ENCODE assay signal across 21 cellular contexts in the genomic region with DNA sequence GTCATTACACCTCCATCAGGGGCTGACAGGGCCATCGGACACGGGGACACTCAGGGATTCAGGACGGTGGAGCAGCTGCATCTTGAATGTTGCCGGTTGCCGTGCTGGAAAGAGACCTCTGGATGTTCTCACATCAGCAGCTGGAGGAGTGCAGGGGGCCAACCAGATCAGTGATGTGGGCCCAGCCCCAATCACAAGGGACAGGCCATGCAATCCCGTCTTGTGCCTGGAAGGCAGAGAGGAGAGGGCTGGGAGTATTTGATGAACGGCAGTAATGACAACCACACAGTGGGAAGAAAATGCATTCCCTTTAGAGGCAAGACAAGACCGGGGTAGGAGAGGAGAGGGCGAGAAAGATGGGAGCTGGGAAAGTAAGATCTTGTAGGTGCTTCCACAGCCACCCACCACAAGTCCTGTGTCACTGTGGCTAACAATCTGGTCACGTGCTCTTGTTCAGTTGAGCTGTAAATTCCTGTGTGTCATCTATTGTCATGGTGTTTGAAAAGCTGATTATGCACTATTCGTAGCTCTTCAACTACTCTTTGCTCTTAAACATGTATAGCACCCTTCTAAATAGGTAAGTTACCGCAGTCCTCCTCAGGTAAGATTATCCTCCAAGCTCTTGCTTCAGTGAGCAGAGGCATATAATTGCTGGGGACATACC.
DNase-seq lines count a peak whose midpoint lies in the region; ATAC-seq, FAIRE-seq and TF ChIP-seq lines count a peak whose summit lies in the region.
"Had no signal": no experiment of that assay in that cellular context is flagged by ENCODE, and none has a peak within 500 bp of the region (broad histone marks: within the 10 kb centered on the region; RNA-seq: fewer than 3 reads in every experiment).

No MANE protein-coding gene starts in this region.

- peaks cover 59% of the 10 kb centered on the region for H3K27me3 ChIP-seq in IMR-90 (ENCODE audit: control insufficient read depth, insufficient read depth, low read length)
- H3K27me3 ChIP-seq in bronchial epithelial cell (ENCODE audit: control insufficient read depth, insufficient read depth, low read length), result peaks cover 2% of the 10 kb centered on the region
- peaks cover 0 to 23% of the 10 kb centered on the region in 2 donors for H3K27me3 ChIP-seq in left lung
- H3K27me3 ChIP-seq: BLaER1 treated with 17β-estradiol and CSF1 and Interleukin-3, amounts not matched to agents 10 nM and 100 nM had no signal

- no peak overlapping the region for H3K23ac ChIP-seq in IMR-90 (ENCODE audit: low read depth, low read length)

- H2AK9ac ChIP-seq in IMR-90 (replicated peaks; ENCODE audit: low read depth, low read length, poor library complexity), result no peak overlapping the region

- H3K9me1 ChIP-seq in IMR-90 (ENCODE audit: insufficient read depth, low read length), result no peaks in the 10 kb centered on the region

- CTCF ChIA-PET in IMR-90 (lab: Yijun Ruan, JAX), result no interaction called here

- H3K4ac ChIP-seq in IMR-90 (ENCODE audit: low read depth, low read length), result no peak overlapping the region

- 44% methylated on average over 5 of the region's 12 CpGs; no CpG with 5 or more reads in 1 of the 2 experiments for WGBS in IMR-90 (ENCODE audit: extremely low coverage in 2 of 2, insufficient read length in 1 of 2), 2 experiments

- H4K91ac ChIP-seq in IMR-90 (ENCODE audit: insufficient read depth, low read depth, low read length), result no peak overlapping the region

- no peaks in the 10 kb centered on the region for H3K79me1 ChIP-seq in IMR-90 (ENCODE audit: low read depth in 1 of 2, low read length in 2 of 2)

- H2BK20ac ChIP-seq in IMR-90 (ENCODE audit: low read depth, low read length), result no peak overlapping the region

- no peak overlapping the region for H3K9ac ChIP-seq in IMR-90 (ENCODE audit: low read depth, low read length)
- H3K9ac ChIP-seq: BLaER1 treated with 17β-estradiol and CSF1 and Interleukin-3, amounts not matched to agents 10 nM and 100 nM had no signal

- H3K4me3 Mint-ChIP-seq in natural killer cell, result no peak overlapping the region
- H3K4me3 Mint-ChIP-seq: dendritic cell treated with granulocyte-macrophage colony-stimulating factor and Interleukin-4, amounts not matched to agents 40 ng/mL and 50 ng/mL, for 4 days; nephron progenitor cell had no signal

- no peak overlapping the region for H2BK120ac ChIP-seq in IMR-90 (ENCODE audit: low read depth, low read length)

- no peak overlapping the region for H4K5ac ChIP-seq in IMR-90 (ENCODE audit: low read depth, low read length)

- peaks cover 26 to 47% of the 10 kb centered on the region in 2 donors for H3K27me3 Mint-ChIP-seq in natural killer cell (ENCODE audit: low read depth in 2 of 2)

- ATAC-seq in IMR-90 (ENCODE audit: low read depth), result no peak
- ATAC-seq in natural killer cell, result peak; percentile 73 to 90 (median 89)
- ATAC-seq in left lung, result no peak
- ATAC-seq in HG02870 (IDR thresholded peaks at IDR 0.05; ENCODE audit: unreplicated experiment), result no peak
- ATAC-seq: gastroesophageal sphincter had no signal

- H2BK5ac ChIP-seq in IMR-90 (ENCODE audit: low read depth, low read length, poor library complexity, severe bottlenecking), result no peak overlapping the region

- peak overlapping the region in 1 of 2 donors; percentile 25 for H3K27ac Mint-ChIP-seq in natural killer cell
- H3K27ac Mint-ChIP-seq: dendritic cell treated with granulocyte-macrophage colony-stimulating factor and Interleukin-4, amounts not matched to agents 40 ng/mL and 50 ng/mL, for 4 days; nephron progenitor cell had no signal

- no peaks in the 10 kb centered on the region for H3K36me3 Mint-ChIP-seq in natural killer cell

- no peaks in the 10 kb centered on the region for H3K9me3 Mint-ChIP-seq in natural killer cell
- H3K9me3 Mint-ChIP-seq: dendritic cell treated with granulocyte-macrophage colony-stimulating factor and Interleukin-4, amounts not matched to agents 40 ng/mL and 50 ng/mL, for 4 days; nephron progenitor cell had no signal

- no peak overlapping the region for H2AFZ ChIP-seq in IMR-90 (replicated peaks; ENCODE audit: low read length, poor library complexity)

- no peak overlapping the region for H3K4me2 ChIP-seq in IMR-90 (ENCODE audit: low read depth, low read length)

- H2BK15ac ChIP-seq in IMR-90 (ENCODE audit: low read depth, low read length), result no peak overlapping the region

- in situ Hi-C loops in IMR-90 (cut with MboI; ENCODE audit: low sequenced_read_pairs), result no loop called here

- H3K36me3 ChIP-seq in IMR-90 (ENCODE audit: control insufficient read depth, insufficient read depth, low read length) (no peaks in the 10 kb centered on the region), bronchial epithelial cell (ENCODE audit: control insufficient read depth, insufficient read depth, low read length) (no peaks in the 10 kb centered on the region), left lung (no peaks in the 10 kb centered on the region)
- H3K36me3 ChIP-seq: BLaER1 treated with 17β-estradiol and CSF1 and Interleukin-3, amounts not matched to agents 10 nM and 100 nM; gastroesophageal sphincter had no signal

- H3K4me3 ChIP-seq in IMR-90 (ENCODE audit: insufficient read depth, low read depth, low read length) (no peak overlapping the region), bronchial epithelial cell (ENCODE audit: low read depth, low read length) (no peak overlapping the region), left lung (no peak overlapping the region)
- H3K4me3 ChIP-seq: BLaER1 treated with 17β-estradiol and CSF1 and Interleukin-3, amounts not matched to agents 10 nM and 100 nM; gastroesophageal sphincter had no signal

- no peak overlapping the region for H2AK5ac ChIP-seq in IMR-90 (ENCODE audit: low read depth, low read length)

- no peak for TF ChIP-seq CTCF in IMR-90 (conservative IDR thresholded peaks at IDR 0.05; ENCODE audit: low read depth, low read length)
- no peak for TF ChIP-seq CTCF in bronchial epithelial cell (IDR thresholded peaks at IDR 0.05; ENCODE audit: insufficient read depth, low read length, severe bottlenecking)
- no peak for TF ChIP-seq CTCF in natural killer cell (IDR thresholded peaks at IDR 0.05)
- TF ChIP-seq CTCF in left lung (IDR thresholded peaks at IDR 0.05), result no peak

- H3K14ac ChIP-seq in IMR-90 (replicated peaks; ENCODE audit: low read depth, low read length), result no peak overlapping the region

- peak in 2 of 3 experiments; percentile 33 to 64 for DNase-seq in NCI-H1417 (lab: John Stamatoyannopoulos, UW)
- no peak for DNase-seq in NCI-H1417 treated with DMSO at 0.1 percent for 48 hours (lab: John Stamatoyannopoulos, UW)
- DNase-seq in IMR-90, result no peak
- peak; percentile 25 for DNase-seq in bronchial epithelial cell (ENCODE audit: low read depth)
- no peak for DNase-seq in natural killer cell
- no peak for DNase-seq in left lung
- DNase-seq in GM19238 (ENCODE audit: insufficient read length, low spot score), result no peak
- DNase-seq: 8988T; activated CD4-positive, alpha-beta T cell treated with anti-CD3 and anti-CD28 coated beads, Interleukin-2, amount 50 U/mL, for 48 hours; erythroblast; HCEC 1CT; NCI-H2029; NCI-H524 treated with DMSO at 0.1 percent for 48 hours; nephron progenitor cell; stimulated activated CD4-positive, alpha-beta T cell treated with anti-CD3 and anti-CD28 coated beads, Interleukin-15, amount 100 ng/mL, for 24 hours; stimulated activated naive CD4-positive, alpha-beta T cell treated with Interleukin-2 at 50 U/mL for 16 hours had no signal

- H3K18ac ChIP-seq in IMR-90 (ENCODE audit: low read depth, low read length), result no peak overlapping the region

- TF ChIP-seq POLR2A in IMR-90 (IDR thresholded peaks at IDR 0.05; ENCODE audit: low read depth, low read length), result no peak

- H3K4me1 Mint-ChIP-seq in natural killer cell, result peaks cover 9 to 13% of the 10 kb centered on the region in 2 donors

- no peak for FAIRE-seq in bronchial epithelial cell (lab: Jason Lieb, UNC)
- FAIRE-seq: RCC 7860 had no signal

- POLR2A ChIA-PET in IMR-90 (lab: Charles Lee; ENCODE audit: unreplicated experiment), result interaction anchor here (0.6 kb wide), 1 partner anchor 9 kb away, joined by 4 read pairs; no protein-coding TSS in a partner anchor

- H3K27ac ChIP-seq in IMR-90 (ENCODE audit: insufficient read depth, low read length), result no peak overlapping the region
- H3K27ac ChIP-seq in left lung, result no peak overlapping the region
- H3K27ac ChIP-seq: gastroesophageal sphincter had no signal

- no peaks in the 10 kb centered on the region for H4K20me1 ChIP-seq in IMR-90 (ENCODE audit: insufficient read depth, low read length)
- H4K20me1 ChIP-seq: BLaER1 treated with 17β-estradiol and CSF1 and Interleukin-3, amounts not matched to agents 10 nM and 100 nM had no signal

- no TSS peak for BruUV-seq in IMR-90 (replicated peaks; lab: Mats Ljungman, UMichigan)

- H4K8ac ChIP-seq in IMR-90 (ENCODE audit: low read depth in 2 of 2, low read length in 2 of 2), result no peak overlapping the region

- dilution Hi-C loops in IMR-90 (cut with HindIII; ENCODE audit: low sequenced_read_pairs, unreplicated experiment), result no loop called here

- H3K4me1 ChIP-seq in IMR-90 (ENCODE audit: control insufficient read depth, insufficient read depth, low read length) (no peaks in the 10 kb centered on the region), left lung (peaks cover 0 to 21% of the 10 kb centered on the region in 2 donors)
- H3K4me1 ChIP-seq: gastroesophageal sphincter had no signal

- TF ChIP-seq RAD21 in IMR-90 (IDR thresholded peaks at IDR 0.05; ENCODE audit: low read length), result no peak

- H3K9me3 ChIP-seq in IMR-90 (ENCODE audit: control insufficient read depth, insufficient read depth, low read length), result no peaks in the 10 kb centered on the region
- no peaks in the 10 kb centered on the region for H3K9me3 ChIP-seq in left lung
- H3K9me3 ChIP-seq: BLaER1 treated with 17β-estradiol and CSF1 and Interleukin-3, amounts not matched to agents 10 nM and 100 nM; gastroesophageal sphincter had no signal

- H3K56ac ChIP-seq in IMR-90 (ENCODE audit: extremely low read depth, insufficient read depth, low read length), result no peak overlapping the region

- intact Hi-C loops in IMR-90 (cut with micrococcal nuclease), result no loop called here
- intact Hi-C loops in natural killer cell (cut with micrococcal nuclease), result no loop called here
- intact Hi-C loops in left lung (cut with DNase I), result no loop called here

TF ChIP-seq in IMR-90, 13 proteins besides CTCF, POLR2A, EP300 and RAD21:
- TF ChIP-seq NFE2L2 (IDR thresholded peaks at IDR 0.05; ENCODE audit: low read depth, low read length) (no peak), CHD1 (IDR thresholded peaks at IDR 0.05; ENCODE audit: low read depth, low read length) (no peak), SMC3 (IDR thresholded peaks at IDR 0.05; ENCODE audit: low read depth, low read length) (no peak)
- TF ChIP-seq, protein P1, sequence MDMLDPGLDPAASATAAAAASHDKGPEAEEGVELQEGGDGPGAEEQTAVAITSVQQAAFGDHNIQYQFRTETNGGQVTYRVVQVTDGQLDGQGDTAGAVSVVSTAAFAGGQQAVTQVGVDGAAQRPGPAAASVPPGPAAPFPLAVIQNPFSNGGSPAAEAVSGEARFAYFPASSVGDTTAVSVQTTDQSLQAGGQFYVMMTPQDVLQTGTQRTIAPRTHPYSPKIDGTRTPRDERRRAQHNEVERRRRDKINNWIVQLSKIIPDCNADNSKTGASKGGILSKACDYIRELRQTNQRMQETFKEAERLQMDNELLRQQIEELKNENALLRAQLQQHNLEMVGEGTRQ (IDR thresholded peaks at IDR 0.05; ENCODE audit: low read depth, low read length), result peak; percentile 17; the same call in 1 of the 2 replicates

Comparison
In these comparisons a context has a peak if more than half of its experiments do, and no peak if none do; other contexts are left out.
1. DNase-seq: peak in NCI-H1417 (2 of 3) and bronchial epithelial cell (single experiment); none in NCI-H1417 treated with DMSO at 0.1 percent for 48 hours (single experiment), IMR-90 (single experiment), natural killer cell (single experiment), left lung (0 of 2) and GM19238 (single experiment).
2. ATAC-seq: peak in natural killer cell (3 of 3); none in IMR-90 (single experiment), left lung (single experiment) and HG02870 (single experiment).